1 cellular context compared by ENCODE assay signal in the genomic region with DNA sequence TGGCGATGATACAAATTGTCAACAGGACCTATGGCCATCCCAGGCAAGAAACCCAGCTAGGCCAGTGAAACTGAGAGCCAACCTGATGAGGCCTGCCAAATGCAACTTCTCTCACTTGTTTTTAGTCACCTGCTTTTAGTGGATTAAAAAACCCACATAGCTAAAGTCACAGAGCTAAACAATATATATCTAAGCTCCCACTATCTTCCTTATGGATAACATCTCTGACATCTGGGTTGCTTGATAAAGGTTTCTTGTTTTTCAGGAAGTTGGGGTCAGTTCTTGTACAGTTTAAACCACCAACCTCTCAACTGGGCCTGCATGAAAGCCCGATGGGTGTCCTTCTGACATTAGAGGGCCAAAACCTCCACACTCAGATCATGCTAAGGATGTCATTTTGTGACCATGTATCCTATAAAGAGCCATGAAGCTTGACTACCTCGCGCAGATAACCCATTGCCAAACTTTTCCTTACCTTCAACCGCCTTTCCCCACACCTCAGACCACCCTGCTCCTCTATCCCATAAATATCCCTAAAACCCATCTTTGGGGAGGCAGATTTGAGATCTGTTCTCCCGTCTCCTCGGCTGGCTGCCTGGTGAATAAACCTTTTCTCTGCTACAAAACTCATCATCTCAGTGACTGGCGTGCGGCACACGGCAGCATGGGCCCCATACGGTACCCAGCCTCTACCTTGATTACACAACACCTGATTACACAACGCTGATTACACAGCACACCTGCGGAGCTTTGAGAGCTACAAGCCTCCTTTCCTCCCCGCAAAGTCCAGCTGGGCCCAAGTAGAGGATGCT.
TF ChIP-seq lines count a peak whose summit lies in the region.

No MANE protein-coding gene starts in this region.

TF ChIP-seq in K562, 482 proteins besides CTCF, POLR2A, EP300 and RAD21 (continued from another document and continues in another):
- TF ChIP-seq, protein P1, sequence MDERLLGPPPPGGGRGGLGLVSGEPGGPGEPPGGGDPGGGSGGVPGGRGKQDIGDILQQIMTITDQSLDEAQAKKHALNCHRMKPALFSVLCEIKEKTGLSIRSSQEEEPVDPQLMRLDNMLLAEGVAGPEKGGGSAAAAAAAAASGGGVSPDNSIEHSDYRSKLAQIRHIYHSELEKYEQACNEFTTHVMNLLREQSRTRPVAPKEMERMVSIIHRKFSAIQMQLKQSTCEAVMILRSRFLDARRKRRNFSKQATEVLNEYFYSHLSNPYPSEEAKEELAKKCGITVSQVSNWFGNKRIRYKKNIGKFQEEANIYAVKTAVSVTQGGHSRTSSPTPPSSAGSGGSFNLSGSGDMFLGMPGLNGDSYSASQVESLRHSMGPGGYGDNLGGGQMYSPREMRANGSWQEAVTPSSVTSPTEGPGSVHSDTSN (CRISPR knock-in tag; IDR thresholded peaks at IDR 0.05; ENCODE audit: low read depth) = no peak
- TF ChIP-seq, protein P1 (tag; conservative IDR thresholded peaks at IDR 0.05; ENCODE audit: low read depth) = no peak
- TF ChIP-seq GATA2 (CRISPR knock-in tag; IDR thresholded peaks at IDR 0.05) (no peak), ZC3H11A (IDR thresholded peaks at IDR 0.05; ENCODE audit: low read depth, low read length) (no peak), DDX20 (tag; IDR thresholded peaks at IDR 0.05; ENCODE audit: low read depth) (no peak), ZNF507 (tag; conservative IDR thresholded peaks at IDR 0.05) (no peak), BRCA1 (IDR thresholded peaks at IDR 0.05) (no peak), BRCA1 (CRISPR knock-in tag; IDR thresholded peaks at IDR 0.05) (no peak), POLR2H (tag; IDR thresholded peaks at IDR 0.05; ENCODE audit: low read depth) (no peak; the same call in 1 of the 2 replicates), MCM2 (IDR thresholded peaks at IDR 0.05; ENCODE audit: low read depth) (no peak), SMAD1 (IDR thresholded peaks at IDR 0.05; ENCODE audit: low read depth, low read length, partially characterized antibody) (no peak), TCF7L2 (IDR thresholded peaks at IDR 0.05; ENCODE audit: low read depth, low read length) (no peak), GABPB1 (CRISPR knock-in tag; IDR thresholded peaks at IDR 0.05) (no peak), PML (IDR thresholded peaks at IDR 0.05; ENCODE audit: low read length) (peak; percentile 83; the same call in 1 of the 2 replicates), HSF4 (CRISPR knock-in tag; IDR thresholded peaks at IDR 0.05; ENCODE audit: borderline replicate concordance) (no peak), FOXJ2 (tag; IDR thresholded peaks at IDR 0.05) (peak; percentile 55; the same call in 1 of the 2 replicates), MCM5 (IDR thresholded peaks at IDR 0.05; ENCODE audit: low read depth) (no peak), MYNN (IDR thresholded peaks at IDR 0.05) (no peak), MYNN (CRISPR knock-in tag; IDR thresholded peaks at IDR 0.05) (no peak), FOXM1 (IDR thresholded peaks at IDR 0.05; ENCODE audit: low read depth) (peak; percentile 69; the same call in 1 of the 2 replicates), FOXM1 (CRISPR knock-in tag; IDR thresholded peaks at IDR 0.05; ENCODE audit: low read depth) (no peak), ZNF668 (CRISPR knock-in tag; IDR thresholded peaks at IDR 0.05) (peak; percentile 65; the same call in 1 of the 2 replicates), ZFPM2 (CRISPR knock-in tag; IDR thresholded peaks at IDR 0.05) (no peak), DPF2 (IDR thresholded peaks at IDR 0.05) (peak; percentile 80), PPARD (CRISPR knock-in tag; IDR thresholded peaks at IDR 0.05) (no peak), SRSF7 (optimal IDR thresholded peaks at IDR 0.05; ENCODE audit: low read depth, low read length) (no peak), ARID1B (IDR thresholded peaks at IDR 0.05) (peak; percentile 89), SAP30 (IDR thresholded peaks at IDR 0.05; ENCODE audit: borderline replicate concordance, insufficient read depth, low read depth, low read length, poor library complexity, severe bottlenecking) (no peak), ELF1 (tag; IDR thresholded peaks at IDR 0.05) (no peak; the same call in 1 of the 2 replicates), ZNF12 (CRISPR knock-in tag; IDR thresholded peaks at IDR 0.05) (no peak; the same call in 1 of the 2 replicates), EHMT2 (IDR thresholded peaks at IDR 0.05) (peak; percentile 15; the same call in 1 of the 2 replicates), HDAC3 (IDR thresholded peaks at IDR 0.05; ENCODE audit: borderline replicate concordance, partially characterized antibody) (peak; percentile 59), TEAD1 (CRISPR knock-in tag; IDR thresholded peaks at IDR 0.05) (peak in 1 of 2 experiments; percentile 83; a peak in 2 of 4 replicates), ZKSCAN8 (CRISPR knock-in tag; IDR thresholded peaks at IDR 0.05) (peak; percentile 62; the same call in 1 of the 2 replicates), SMARCB1 (IDR thresholded peaks at IDR 0.05; ENCODE audit: insufficient read length, low read depth) (no peak), FOXA1 (IDR thresholded peaks at IDR 0.05; ENCODE audit: borderline replicate concordance) (no peak)
- TF ChIP-seq, protein P2, sequence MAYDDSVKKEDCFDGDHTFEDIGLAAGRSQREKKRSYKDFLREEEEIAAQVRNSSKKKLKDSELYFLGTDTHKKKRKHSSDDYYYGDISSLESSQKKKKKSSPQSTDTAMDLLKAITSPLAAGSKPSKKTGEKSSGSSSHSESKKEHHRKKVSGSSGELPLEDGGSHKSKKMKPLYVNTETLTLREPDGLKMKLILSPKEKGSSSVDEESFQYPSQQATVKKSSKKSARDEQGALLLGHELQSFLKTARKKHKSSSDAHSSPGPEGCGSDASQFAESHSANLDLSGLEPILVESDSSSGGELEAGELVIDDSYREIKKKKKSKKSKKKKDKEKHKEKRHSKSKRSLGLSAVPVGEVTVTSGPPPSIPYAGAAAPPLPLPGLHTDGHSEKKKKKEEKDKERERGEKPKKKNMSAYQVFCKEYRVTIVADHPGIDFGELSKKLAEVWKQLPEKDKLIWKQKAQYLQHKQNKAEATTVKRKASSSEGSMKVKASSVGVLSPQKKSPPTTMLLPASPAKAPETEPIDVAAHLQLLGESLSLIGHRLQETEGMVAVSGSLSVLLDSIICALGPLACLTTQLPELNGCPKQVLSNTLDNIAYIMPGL (CRISPR knock-in tag; IDR thresholded peaks at IDR 0.05) = no peak
- TF ChIP-seq, protein P3, sequence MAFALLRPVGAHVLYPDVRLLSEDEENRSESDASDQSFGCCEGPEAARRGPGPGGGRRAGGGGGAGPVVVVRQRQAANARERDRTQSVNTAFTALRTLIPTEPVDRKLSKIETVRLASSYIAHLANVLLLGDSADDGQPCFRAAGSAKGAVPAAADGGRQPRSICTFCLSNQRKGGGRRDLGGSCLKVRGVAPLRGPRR (CRISPR knock-in tag; IDR thresholded peaks at IDR 0.05) = no peak
- TF ChIP-seq, protein P4, sequence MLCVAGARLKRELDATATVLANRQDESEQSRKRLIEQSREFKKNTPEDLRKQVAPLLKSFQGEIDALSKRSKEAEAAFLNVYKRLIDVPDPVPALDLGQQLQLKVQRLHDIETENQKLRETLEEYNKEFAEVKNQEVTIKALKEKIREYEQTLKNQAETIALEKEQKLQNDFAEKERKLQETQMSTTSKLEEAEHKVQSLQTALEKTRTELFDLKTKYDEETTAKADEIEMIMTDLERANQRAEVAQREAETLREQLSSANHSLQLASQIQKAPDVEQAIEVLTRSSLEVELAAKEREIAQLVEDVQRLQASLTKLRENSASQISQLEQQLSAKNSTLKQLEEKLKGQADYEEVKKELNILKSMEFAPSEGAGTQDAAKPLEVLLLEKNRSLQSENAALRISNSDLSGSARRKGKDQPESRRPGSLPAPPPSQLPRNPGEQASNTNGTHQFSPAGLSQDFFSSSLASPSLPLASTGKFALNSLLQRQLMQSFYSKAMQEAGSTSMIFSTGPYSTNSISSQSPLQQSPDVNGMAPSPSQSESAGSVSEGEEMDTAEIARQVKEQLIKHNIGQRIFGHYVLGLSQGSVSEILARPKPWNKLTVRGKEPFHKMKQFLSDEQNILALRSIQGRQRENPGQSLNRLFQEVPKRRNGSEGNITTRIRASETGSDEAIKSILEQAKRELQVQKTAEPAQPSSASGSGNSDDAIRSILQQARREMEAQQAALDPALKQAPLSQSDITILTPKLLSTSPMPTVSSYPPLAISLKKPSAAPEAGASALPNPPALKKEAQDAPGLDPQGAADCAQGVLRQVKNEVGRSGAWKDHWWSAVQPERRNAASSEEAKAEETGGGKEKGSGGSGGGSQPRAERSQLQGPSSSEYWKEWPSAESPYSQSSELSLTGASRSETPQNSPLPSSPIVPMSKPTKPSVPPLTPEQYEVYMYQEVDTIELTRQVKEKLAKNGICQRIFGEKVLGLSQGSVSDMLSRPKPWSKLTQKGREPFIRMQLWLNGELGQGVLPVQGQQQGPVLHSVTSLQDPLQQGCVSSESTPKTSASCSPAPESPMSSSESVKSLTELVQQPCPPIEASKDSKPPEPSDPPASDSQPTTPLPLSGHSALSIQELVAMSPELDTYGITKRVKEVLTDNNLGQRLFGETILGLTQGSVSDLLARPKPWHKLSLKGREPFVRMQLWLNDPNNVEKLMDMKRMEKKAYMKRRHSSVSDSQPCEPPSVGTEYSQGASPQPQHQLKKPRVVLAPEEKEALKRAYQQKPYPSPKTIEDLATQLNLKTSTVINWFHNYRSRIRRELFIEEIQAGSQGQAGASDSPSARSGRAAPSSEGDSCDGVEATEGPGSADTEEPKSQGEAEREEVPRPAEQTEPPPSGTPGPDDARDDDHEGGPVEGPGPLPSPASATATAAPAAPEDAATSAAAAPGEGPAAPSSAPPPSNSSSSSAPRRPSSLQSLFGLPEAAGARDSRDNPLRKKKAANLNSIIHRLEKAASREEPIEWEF (CRISPR knock-in tag; IDR thresholded peaks at IDR 0.05) = no peak
- TF ChIP-seq, protein P5, sequence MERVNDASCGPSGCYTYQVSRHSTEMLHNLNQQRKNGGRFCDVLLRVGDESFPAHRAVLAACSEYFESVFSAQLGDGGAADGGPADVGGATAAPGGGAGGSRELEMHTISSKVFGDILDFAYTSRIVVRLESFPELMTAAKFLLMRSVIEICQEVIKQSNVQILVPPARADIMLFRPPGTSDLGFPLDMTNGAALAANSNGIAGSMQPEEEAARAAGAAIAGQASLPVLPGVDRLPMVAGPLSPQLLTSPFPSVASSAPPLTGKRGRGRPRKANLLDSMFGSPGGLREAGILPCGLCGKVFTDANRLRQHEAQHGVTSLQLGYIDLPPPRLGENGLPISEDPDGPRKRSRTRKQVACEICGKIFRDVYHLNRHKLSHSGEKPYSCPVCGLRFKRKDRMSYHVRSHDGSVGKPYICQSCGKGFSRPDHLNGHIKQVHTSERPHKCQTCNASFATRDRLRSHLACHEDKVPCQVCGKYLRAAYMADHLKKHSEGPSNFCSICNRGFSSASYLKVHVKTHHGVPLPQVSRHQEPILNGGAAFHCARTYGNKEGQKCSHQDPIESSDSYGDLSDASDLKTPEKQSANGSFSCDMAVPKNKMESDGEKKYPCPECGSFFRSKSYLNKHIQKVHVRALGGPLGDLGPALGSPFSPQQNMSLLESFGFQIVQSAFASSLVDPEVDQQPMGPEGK (CRISPR knock-in tag; IDR thresholded peaks at IDR 0.05; ENCODE audit: borderline replicate concordance) = no peak
- TF ChIP-seq, protein P6, sequence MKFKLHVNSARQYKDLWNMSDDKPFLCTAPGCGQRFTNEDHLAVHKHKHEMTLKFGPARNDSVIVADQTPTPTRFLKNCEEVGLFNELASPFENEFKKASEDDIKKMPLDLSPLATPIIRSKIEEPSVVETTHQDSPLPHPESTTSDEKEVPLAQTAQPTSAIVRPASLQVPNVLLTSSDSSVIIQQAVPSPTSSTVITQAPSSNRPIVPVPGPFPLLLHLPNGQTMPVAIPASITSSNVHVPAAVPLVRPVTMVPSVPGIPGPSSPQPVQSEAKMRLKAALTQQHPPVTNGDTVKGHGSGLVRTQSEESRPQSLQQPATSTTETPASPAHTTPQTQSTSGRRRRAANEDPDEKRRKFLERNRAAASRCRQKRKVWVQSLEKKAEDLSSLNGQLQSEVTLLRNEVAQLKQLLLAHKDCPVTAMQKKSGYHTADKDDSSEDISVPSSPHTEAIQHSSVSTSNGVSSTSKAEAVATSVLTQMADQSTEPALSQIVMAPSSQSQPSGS (CRISPR knock-in tag; IDR thresholded peaks at IDR 0.05) = no peak
- TF ChIP-seq, protein P7, sequence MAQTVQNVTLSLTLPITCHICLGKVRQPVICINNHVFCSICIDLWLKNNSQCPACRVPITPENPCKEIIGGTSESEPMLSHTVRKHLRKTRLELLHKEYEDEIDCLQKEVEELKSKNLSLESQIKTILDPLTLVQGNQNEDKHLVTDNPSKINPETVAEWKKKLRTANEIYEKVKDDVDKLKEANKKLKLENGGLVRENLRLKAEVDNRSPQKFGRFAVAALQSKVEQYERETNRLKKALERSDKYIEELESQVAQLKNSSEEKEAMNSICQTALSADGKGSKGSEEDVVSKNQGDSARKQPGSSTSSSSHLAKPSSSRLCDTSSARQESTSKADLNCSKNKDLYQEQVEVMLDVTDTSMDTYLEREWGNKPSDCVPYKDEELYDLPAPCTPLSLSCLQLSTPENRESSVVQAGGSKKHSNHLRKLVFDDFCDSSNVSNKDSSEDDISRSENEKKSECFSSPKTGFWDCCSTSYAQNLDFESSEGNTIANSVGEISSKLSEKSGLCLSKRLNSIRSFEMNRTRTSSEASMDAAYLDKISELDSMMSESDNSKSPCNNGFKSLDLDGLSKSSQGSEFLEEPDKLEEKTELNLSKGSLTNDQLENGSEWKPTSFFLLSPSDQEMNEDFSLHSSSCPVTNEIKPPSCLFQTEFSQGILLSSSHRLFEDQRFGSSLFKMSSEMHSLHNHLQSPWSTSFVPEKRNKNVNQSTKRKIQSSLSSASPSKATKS (CRISPR knock-in tag; IDR thresholded peaks at IDR 0.05) = no peak
- TF ChIP-seq, protein P8, sequence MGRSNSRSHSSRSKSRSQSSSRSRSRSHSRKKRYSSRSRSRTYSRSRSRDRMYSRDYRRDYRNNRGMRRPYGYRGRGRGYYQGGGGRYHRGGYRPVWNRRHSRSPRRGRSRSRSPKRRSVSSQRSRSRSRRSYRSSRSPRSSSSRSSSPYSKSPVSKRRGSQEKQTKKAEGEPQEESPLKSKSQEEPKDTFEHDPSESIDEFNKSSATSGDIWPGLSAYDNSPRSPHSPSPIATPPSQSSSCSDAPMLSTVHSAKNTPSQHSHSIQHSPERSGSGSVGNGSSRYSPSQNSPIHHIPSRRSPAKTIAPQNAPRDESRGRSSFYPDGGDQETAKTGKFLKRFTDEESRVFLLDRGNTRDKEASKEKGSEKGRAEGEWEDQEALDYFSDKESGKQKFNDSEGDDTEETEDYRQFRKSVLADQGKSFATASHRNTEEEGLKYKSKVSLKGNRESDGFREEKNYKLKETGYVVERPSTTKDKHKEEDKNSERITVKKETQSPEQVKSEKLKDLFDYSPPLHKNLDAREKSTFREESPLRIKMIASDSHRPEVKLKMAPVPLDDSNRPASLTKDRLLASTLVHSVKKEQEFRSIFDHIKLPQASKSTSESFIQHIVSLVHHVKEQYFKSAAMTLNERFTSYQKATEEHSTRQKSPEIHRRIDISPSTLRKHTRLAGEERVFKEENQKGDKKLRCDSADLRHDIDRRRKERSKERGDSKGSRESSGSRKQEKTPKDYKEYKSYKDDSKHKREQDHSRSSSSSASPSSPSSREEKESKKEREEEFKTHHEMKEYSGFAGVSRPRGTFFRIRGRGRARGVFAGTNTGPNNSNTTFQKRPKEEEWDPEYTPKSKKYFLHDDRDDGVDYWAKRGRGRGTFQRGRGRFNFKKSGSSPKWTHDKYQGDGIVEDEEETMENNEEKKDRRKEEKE (IDR thresholded peaks at IDR 0.05; ENCODE audit: borderline replicate concordance in 1 of 2, control insufficient read depth in 1 of 2, low read depth in 2 of 2, low read length in 1 of 2) = no peak
